ENCODE assay signal across 10 cellular contexts in the genomic region with DNA sequence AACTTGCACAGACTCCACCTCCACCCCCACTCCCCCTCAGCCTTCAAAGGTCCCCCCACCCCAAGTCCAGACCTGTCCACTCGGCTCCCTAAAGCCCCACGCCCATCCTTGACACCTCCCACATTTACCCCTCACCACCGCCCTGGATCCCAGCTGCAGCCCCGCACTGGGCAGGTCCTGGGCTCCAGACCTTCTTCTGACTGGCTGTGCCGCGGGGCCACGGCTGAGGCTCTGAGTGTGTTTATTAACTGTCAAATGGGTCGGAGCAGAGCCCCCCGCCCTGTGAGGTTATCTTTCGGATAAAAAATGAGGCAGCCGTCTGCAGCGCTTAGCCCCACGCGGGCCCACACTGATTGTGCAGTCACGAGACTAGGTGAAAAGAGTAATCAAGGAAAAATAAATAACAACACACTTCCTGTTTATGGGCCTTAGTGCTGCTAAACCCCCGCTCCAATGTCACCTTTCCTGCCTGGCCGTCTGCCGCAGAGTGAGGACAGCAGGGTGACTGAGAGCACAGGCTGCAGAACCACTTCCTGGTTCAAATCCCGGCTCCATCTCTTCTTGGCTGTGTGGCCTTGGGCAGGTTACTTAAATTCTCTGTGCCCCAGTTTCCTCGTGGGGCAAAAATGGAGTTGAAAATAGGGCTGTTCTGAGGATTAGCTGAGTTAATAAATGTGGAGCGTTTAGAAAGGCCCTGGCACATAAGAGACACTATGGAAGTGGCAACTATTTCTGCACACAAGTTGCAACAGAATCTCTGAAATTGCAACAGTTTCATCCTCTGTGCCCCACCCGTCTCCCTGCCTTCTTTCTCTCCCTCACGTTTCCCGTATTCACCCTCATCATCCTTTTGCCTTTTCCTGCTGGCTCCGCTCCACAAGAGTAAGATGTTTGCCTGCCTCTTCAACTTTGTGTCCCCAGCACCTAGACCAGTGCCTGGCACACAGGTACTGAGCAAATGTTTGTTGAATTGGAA. TPM values are rescaled to one million over a fixed set of nuclear protein-coding genes. Genes with fewer than 3 reads are reported as not detected.
DNase-seq lines count a peak whose midpoint lies in the region; ATAC-seq and TF ChIP-seq lines count a peak whose summit lies in the region.
"Had no signal": no experiment of that assay in that cellular context is flagged by ENCODE, and none has a peak within 500 bp of the region (broad histone marks: within the 10 kb centered on the region; RNA-seq: fewer than 3 reads in every experiment).

No MANE protein-coding gene starts in this region.

- peaks cover 57% of the 10 kb centered on the region for H3K79me2 ChIP-seq in smooth muscle cell (ENCODE audit: low read depth)

- no peaks in the 10 kb centered on the region for H3K27me3 ChIP-seq in HUES64 (ENCODE audit: insufficient read depth, low read length)
- H3K27me3 ChIP-seq in right atrium auricular region, result no peaks in the 10 kb centered on the region
- no peaks in the 10 kb centered on the region for H3K27me3 ChIP-seq in smooth muscle cell (ENCODE audit: low read depth)
- H3K27me3 ChIP-seq: tibial nerve had no signal

- H3K36me3 ChIP-seq in HUES64 (ENCODE audit: insufficient read depth, low read length) (peaks cover 66% of the 10 kb centered on the region), right atrium auricular region (peaks cover 72% of the 10 kb centered on the region), smooth muscle cell (ENCODE audit: low read depth) (no peaks in the 10 kb centered on the region)

- H3F3A ChIP-seq in smooth muscle cell (ENCODE audit: low read depth), result peaks cover 11% of the 10 kb centered on the region

- no peak for ATAC-seq in activated T-cell treated with anti-CD3 and anti-CD28 coated beads, Interleukin-2, amount 50 U/mL, for 4 hours
- no peak for ATAC-seq in GM18861 (IDR thresholded peaks at IDR 0.05; ENCODE audit: unreplicated experiment)
- no peak for ATAC-seq in HG02852 (IDR thresholded peaks at IDR 0.05; ENCODE audit: unreplicated experiment)

- H3K27me3 Mint-ChIP-seq in activated T-cell treated with anti-CD3 and anti-CD28 coated beads, Interleukin-2, amount 50 U/mL, for 4 hours (ENCODE audit: low read depth), result no peaks in the 10 kb centered on the region

- no peak overlapping the region for H2AFZ ChIP-seq in smooth muscle cell (ENCODE audit: low read depth)

- no peaks in the 10 kb centered on the region for H3K9me3 Mint-ChIP-seq in activated T-cell treated with anti-CD3 and anti-CD28 coated beads, Interleukin-2, amount 50 U/mL, for 4 hours

- H3K27ac ChIP-seq in HUES64 (ENCODE audit: low read depth, low read length), result no peak overlapping the region
- H3K27ac ChIP-seq in right atrium auricular region, result peak overlapping the region in 1 of 2 donors; percentile 72
- H3K27ac ChIP-seq in smooth muscle cell (ENCODE audit: low read depth), result no peak overlapping the region

- H3K4me3 Mint-ChIP-seq in activated T-cell treated with anti-CD3 and anti-CD28 coated beads, Interleukin-2, amount 50 U/mL, for 4 hours, result peak overlapping the region; percentile 82

- peaks cover 6% of the 10 kb centered on the region; the same call in 1 of the 2 replicates for H3K4me1 ChIP-seq in HUES64 (ENCODE audit: insufficient read depth, low read length)
- H3K4me1 ChIP-seq in right atrium auricular region, result peaks cover 0 to 44% of the 10 kb centered on the region in 2 donors
- H3K4me1 ChIP-seq in smooth muscle cell (ENCODE audit: low read depth), result peaks cover 11% of the 10 kb centered on the region

- H3K9me3 ChIP-seq in HUES64 (ENCODE audit: insufficient read depth, low read depth, low read length) (no peaks in the 10 kb centered on the region), right atrium auricular region (no peaks in the 10 kb centered on the region), smooth muscle cell (replicated peaks; ENCODE audit: low read depth) (no peaks in the 10 kb centered on the region)
- H3K9me3 ChIP-seq: tibial nerve had no signal

- DNase-seq in activated T-cell treated with anti-CD3 and anti-CD28 coated beads, Interleukin-2, amount 50 U/mL, for 4 hours, result no peak
- DNase-seq in right atrium auricular region (ENCODE audit: low spot score) (no peak), smooth muscle cell (lab: John Stamatoyannopoulos, UW; ENCODE audit: unreplicated experiment) (no peak), NAMALWA (ENCODE audit: low spot score) (no peak)
- DNase-seq in activated CD4-positive, CD25-positive, alpha-beta regulatory T cell treated with anti-CD3 and anti-CD28 coated beads, Interleukin-2, amount 50 U/mL, for 72 hours, result no peak

- peaks cover 36% of the 10 kb centered on the region for H3K4me1 Mint-ChIP-seq in activated T-cell treated with anti-CD3 and anti-CD28 coated beads, Interleukin-2, amount 50 U/mL, for 4 hours (ENCODE audit: low read depth)

- H4K20me1 ChIP-seq in smooth muscle cell (ENCODE audit: low read depth), result peaks cover 69% of the 10 kb centered on the region

- H3K4me3 ChIP-seq in HUES64 (ENCODE audit: low read length) (peak overlapping the region; percentile 77), right atrium auricular region (peak overlapping the region; percentile 44 to 60), smooth muscle cell (peak overlapping the region; percentile 57)

- 77% methylated on average over 25 of the region's 25 CpGs for WGBS in HUES64
- 70% methylated on average over 25 of the region's 25 CpGs for WGBS in smooth muscle cell (ENCODE audit: low lambda C conversion rate)

- H3K36me3 Mint-ChIP-seq in activated T-cell treated with anti-CD3 and anti-CD28 coated beads, Interleukin-2, amount 50 U/mL, for 4 hours (ENCODE audit: insufficient read depth), result peaks cover 31% of the 10 kb centered on the region

- H3K9ac ChIP-seq in HUES64 (ENCODE audit: low read depth, low read length), result no peak overlapping the region
- H3K9ac ChIP-seq in smooth muscle cell (ENCODE audit: low read depth), result no peak overlapping the region

- no peak for TF ChIP-seq CTCF in right atrium auricular region (IDR thresholded peaks at IDR 0.05)
- no peak for TF ChIP-seq CTCF in smooth muscle cell (IDR thresholded peaks at IDR 0.05; ENCODE audit: borderline replicate concordance, insufficient read depth, poor library complexity, severe bottlenecking)

- peak overlapping the region; percentile 84 for H3K4me2 ChIP-seq in smooth muscle cell

RNA-seq across cellular contexts. Expression of a gene that starts 9.4 kb away (rescaled TPM):
- polyA plus RNA-seq in HUES64 (2013, experiment 1 of 2), result 8.4 TPM
- polyA plus RNA-seq in HUES64 (2013, experiment 2 of 2), result 8.3 TPM
- 10 to 100 TPM; 30.4 to 32.7 (median 31.7) TPM for total RNA-seq in activated T-cell treated with anti-CD3 and anti-CD28 coated beads, Interleukin-2, amount 50 U/mL, for 4 hours
- 1 to 10 TPM; 6.0 to 9.3 TPM for total RNA-seq in right atrium auricular region
- 2.7 and 4.2 TPM in 2 replicates for total RNA-seq in smooth muscle cell
- polyA plus RNA-seq in smooth muscle cell, result 1.9 and 2.9 TPM in 2 replicates

RNA-seq across cellular contexts. Expression of a gene that starts 19.7 kb away (rescaled TPM):
- polyA plus RNA-seq in HUES64 (2013, experiment 1 of 2), result 15.1 TPM
- polyA plus RNA-seq in HUES64 (2013, experiment 2 of 2), result 15.5 TPM
- 10 to 100 TPM; 80.7 to 94.6 (median 85.8) TPM for total RNA-seq in activated T-cell treated with anti-CD3 and anti-CD28 coated beads, Interleukin-2, amount 50 U/mL, for 4 hours
- 10 to 100 TPM in 1 of 2 donors, 1 to 10 TPM in 1; 7.3 to 21.9 TPM for total RNA-seq in right atrium auricular region
- total RNA-seq in smooth muscle cell, result 12.7 and 25.9 TPM in 2 replicates
- polyA plus RNA-seq in smooth muscle cell, result 13.8 and 15.3 TPM in 2 replicates

RNA-seq across cellular contexts. Expression of a gene that starts 45.5 kb away (rescaled TPM):
- 0.15 TPM for polyA plus RNA-seq in HUES64 (2013, experiment 1 of 2)
- polyA plus RNA-seq in HUES64 (2013, experiment 2 of 2), result 0.32 TPM
- total RNA-seq in activated T-cell treated with anti-CD3 and anti-CD28 coated beads, Interleukin-2, amount 50 U/mL, for 4 hours, result under 1 TPM; 0.20 to 0.27 (median 0.26) TPM
- total RNA-seq in right atrium auricular region (1 to 10 TPM in 1 of 2 donors, under 1 TPM in 1; 0.39 to 1.3 TPM), smooth muscle cell (not detected in 2 replicates)
- polyA plus RNA-seq in smooth muscle cell, result 0.53 TPM in 1 of 2 replicates, not detected in the other
- total RNA-seq: dermis microvascular lymphatic vessel endothelial cell had no signal
